In the genomic region with DNA sequence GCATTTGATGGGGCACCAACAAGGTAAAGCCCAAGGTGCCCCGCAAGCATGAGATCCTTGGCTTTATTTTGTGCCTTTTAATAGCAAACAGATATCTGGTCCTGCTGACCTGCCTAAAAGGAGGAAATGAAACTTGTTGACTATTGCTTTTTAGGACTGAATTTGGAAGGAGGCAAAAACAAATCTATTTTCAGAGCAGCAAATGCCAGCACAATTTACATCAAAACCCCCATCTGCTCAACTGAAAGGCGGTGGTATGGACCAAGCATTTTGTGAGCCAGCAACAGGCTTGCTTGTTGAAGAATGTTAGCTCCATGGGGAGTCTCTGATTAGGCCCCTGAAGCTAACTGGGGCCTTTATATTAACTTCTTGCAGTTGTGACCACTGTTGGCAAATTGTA, we compare ENCODE assay signal across 9 cellular contexts.
DNase-seq lines count a peak whose midpoint lies in the region; ATAC-seq, FAIRE-seq and TF ChIP-seq lines count a peak whose summit lies in the region.
"Had no signal": no experiment of that assay in that cellular context is flagged by ENCODE, and none has a peak within 500 bp of the region (broad histone marks: within the 10 kb centered on the region; RNA-seq: fewer than 3 reads in every experiment).

No MANE protein-coding gene starts in this region.

- peaks cover 21% of the 10 kb centered on the region for H3F3A ChIP-seq in GM23248 (ENCODE audit: insufficient read depth)

- H3K9me2 ChIP-seq in GM23248 (ENCODE audit: insufficient read depth), result no peaks in the 10 kb centered on the region

- peaks cover 44% of the 10 kb centered on the region for H3K4me1 ChIP-seq in GM23248 (ENCODE audit: insufficient read depth)

- no peaks in the 10 kb centered on the region for H3K79me2 ChIP-seq in GM23248 (ENCODE audit: insufficient read depth)

- no peaks in the 10 kb centered on the region for H3K27me3 ChIP-seq in GM23248 (replicated peaks; ENCODE audit: insufficient read depth)
- H3K27me3 ChIP-seq: body of pancreas, foreskin keratinocyte had no signal

- H4K20me1 ChIP-seq in GM23248 (ENCODE audit: insufficient read depth), result no peaks in the 10 kb centered on the region

- WGBS in GM23248 (ENCODE audit: low coverage in 1 of 2, low lambda C conversion rate in 2 of 2, missing lambda C conversion rate in 2 of 2), 2 experiments, result 98 to 100% methylated on average over 2 of the region's 2 CpGs

- no peaks in the 10 kb centered on the region for H3K36me3 ChIP-seq in GM23248 (ENCODE audit: low read depth)

- TF ChIP-seq CTCF in D721Med (IDR thresholded peaks at IDR 0.05; ENCODE audit: insufficient read depth, missing control alignments), result no peak

- H3K4me2 ChIP-seq in GM23248 (ENCODE audit: unreplicated experiment), result peak overlapping the region; percentile 59

- H3K27ac ChIP-seq in GM23248, result no peak overlapping the region
- H3K27ac ChIP-seq: body of pancreas, foreskin keratinocyte had no signal

- no peak for DNase-seq in GM23248
- DNase-seq in retina, result peak; percentile 55
- DNase-seq in OCI-M2 (lab: John Stamatoyannopoulos, UW; ENCODE audit: unreplicated experiment), result no peak
- DNase-seq in D721Med (ENCODE audit: insufficient read length, low spot score), result no peak
- no peak for DNase-seq in HK-2 (ENCODE audit: unreplicated experiment)
- DNase-seq: body of pancreas, foreskin keratinocyte had no signal

- no peak overlapping the region for H3K9ac ChIP-seq in GM23248

- H2AFZ ChIP-seq in GM23248, result no peak overlapping the region

- FAIRE-seq in D721Med (lab: Jason Lieb, UNC), result no peak

- H3K4me3 ChIP-seq in GM23248, result no peak overlapping the region
- H3K4me3 ChIP-seq: body of pancreas had no signal

- ATAC-seq in GM19023 (IDR thresholded peaks at IDR 0.05; ENCODE audit: unreplicated experiment), result peak; percentile 55
- peak; percentile 58 for ATAC-seq in HG03460 (IDR thresholded peaks at IDR 0.05; ENCODE audit: unreplicated experiment)
- ATAC-seq: body of pancreas had no signal

- in situ Hi-C loops in GM23248 (cut with MboI), result no loop called here

- H3K9me3 ChIP-seq in GM23248 (ENCODE audit: low read depth), result no peaks in the 10 kb centered on the region
- H3K9me3 ChIP-seq: body of pancreas had no signal
